16 cellular contexts compared by ENCODE assay signal in the genomic region with DNA sequence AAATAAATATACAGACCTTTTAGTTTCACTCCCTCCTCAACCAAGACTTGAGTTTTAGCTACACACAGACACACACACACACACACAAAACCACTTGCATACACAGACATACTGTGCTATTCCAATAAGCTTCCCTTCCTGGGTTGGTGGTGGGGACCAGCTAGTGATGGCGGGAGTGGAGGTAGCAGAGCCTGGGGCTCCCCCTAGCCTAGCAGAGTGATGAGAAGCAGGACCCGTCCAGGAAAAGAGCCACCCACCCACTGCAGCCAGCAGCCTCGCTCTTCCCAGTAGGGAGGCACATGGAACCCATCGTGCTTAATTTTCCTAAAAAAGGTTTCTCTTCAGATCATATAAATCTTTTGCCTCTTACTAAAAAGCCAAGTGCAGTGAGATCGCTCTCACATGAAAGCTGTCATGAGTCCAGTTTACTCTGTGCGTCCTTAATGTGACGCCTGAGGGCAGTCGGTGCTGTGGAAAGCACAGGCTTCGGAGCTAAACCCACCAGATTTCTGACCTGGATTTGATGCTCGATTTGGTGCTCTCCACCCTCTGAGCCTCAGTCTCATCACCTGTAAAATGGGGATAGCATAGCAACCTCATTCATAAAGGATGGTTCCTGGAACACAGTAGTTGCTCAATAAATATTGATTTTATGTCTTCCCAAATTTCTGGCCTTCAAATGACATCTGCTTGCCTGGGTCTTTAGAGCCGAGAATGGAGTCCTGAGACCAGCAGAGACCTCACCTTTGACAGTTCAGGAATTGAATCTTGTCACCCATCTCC.
DNase-seq lines count a peak whose midpoint lies in the region; ATAC-seq and TF ChIP-seq lines count a peak whose summit lies in the region.
"Had no signal": no experiment of that assay in that cellular context is flagged by ENCODE, and none has a peak within 500 bp of the region (broad histone marks: within the 10 kb centered on the region; RNA-seq: fewer than 3 reads in every experiment).

No MANE protein-coding gene starts in this region.

- H3K27me3 ChIP-seq in endodermal cell (ENCODE audit: control insufficient read depth, insufficient read depth, low read length, poor library complexity, severe bottlenecking) = no peaks in the 10 kb centered on the region
- H3K27me3 ChIP-seq: pancreas, spleen, upper lobe of right lung had no signal

- ATAC-seq in stimulated activated naive B cell treated with anti-CD40 and anti-IgM and Interleukin-4, amounts not matched to agents 10 μg/mL and 1 μg/mL and 100 μg/mL, for 72 hours (replicated peaks) = peak in 1 of 2 donors; percentile 41
- ATAC-seq: activated T-helper 17 cell treated with anti-CD3 and anti-CD28 coated beads, Interleukin-2, amount 50 U/mL, for 72 hours; pancreas; upper lobe of right lung had no signal

- H3K4me1 Mint-ChIP-seq in activated naive CD4-positive, alpha-beta T cell treated with anti-CD3 and anti-CD28 coated beads, Interleukin-2, amount 50 U/mL, for 24 hours = no peaks in the 10 kb centered on the region
- H3K4me1 Mint-ChIP-seq in endodermal cell = no peaks in the 10 kb centered on the region
- H3K4me1 Mint-ChIP-seq in stimulated activated naive B cell treated with anti-CD40 and anti-IgM and Interleukin-4, amounts not matched to agents 10 μg/mL and 1 μg/mL and 100 μg/mL, for 72 hours = peaks cover 10 to 16% of the 10 kb centered on the region in 2 donors

- H3K27ac Mint-ChIP-seq in activated naive CD4-positive, alpha-beta T cell treated with anti-CD3 and anti-CD28 coated beads, Interleukin-2, amount 50 U/mL, for 24 hours = peak overlapping the region; percentile 65
- no peak overlapping the region for H3K27ac Mint-ChIP-seq in endodermal cell
- peak overlapping the region; percentile 37 for H3K27ac Mint-ChIP-seq in stimulated activated naive B cell treated with anti-CD40 and anti-IgM and Interleukin-4, amounts not matched to agents 10 μg/mL and 1 μg/mL and 100 μg/mL, for 72 hours
- H3K27ac Mint-ChIP-seq: activated T-helper 17 cell treated with anti-CD3 and anti-CD28 coated beads, Interleukin-2, amount 50 U/mL, for 72 hours had no signal

- H3K27ac ChIP-seq in RWPE1 (peak overlapping the region; percentile 97), endodermal cell (ENCODE audit: low read depth, low read length) (no peak overlapping the region)
- H3K27ac ChIP-seq: pancreas, spleen, upper lobe of right lung had no signal

- CTCF ChIA-PET in RWPE1 (lab: Yijun Ruan, JAX) = no interaction called here

- DNase-seq in activated naive CD4-positive, alpha-beta T cell treated with Interleukin-2 at 50 U/mL for 16 hours = no peak
- DNase-seq in RWPE1 (ENCODE audit: low spot score) (no peak), endodermal cell (peak; percentile 62), germinal center (ENCODE audit: low spot score) (no peak)
- no peak for DNase-seq in stimulated activated naive B cell treated with anti-CD40 and anti-IgM and Interleukin-4, amounts not matched to agents 10 μg/mL and 1 μg/mL and 100 μg/mL, for 72 hours
- no peak for DNase-seq in activated effector memory CD4-positive, alpha-beta T cell treated with anti-CD3 and anti-CD28 coated beads, Interleukin-2, amount 50 U/mL, for 16 hours
- DNase-seq in activated CD4-positive, CD25-positive, alpha-beta regulatory T cell (lab: John Stamatoyannopoulos, UW) = no peak
- DNase-seq: Kasumi-1; midbrain; NCI-H146; pancreas; spleen; stimulated activated naive CD4-positive, alpha-beta T cell treated with Interleukin-2 at 50 U/mL for 16 hours; upper lobe of right lung had no signal

- H3K9me3 ChIP-seq in endodermal cell (ENCODE audit: control insufficient read depth, low read length) = no peaks in the 10 kb centered on the region
- H3K9me3 ChIP-seq: pancreas, spleen, upper lobe of right lung had no signal

- POLR2A ChIA-PET in RWPE1 (lab: Yijun Ruan, JAX; ENCODE audit: low non-redundant PET) = no interaction called here

- no peak for TF ChIP-seq CTCF in RWPE1 (conservative IDR thresholded peaks at IDR 0.05; ENCODE audit: low read depth)
- TF ChIP-seq CTCF in endodermal cell (conservative IDR thresholded peaks at IDR 0.05) = peak; percentile 34

- no peaks in the 10 kb centered on the region for H3K36me3 Mint-ChIP-seq in activated naive CD4-positive, alpha-beta T cell treated with anti-CD3 and anti-CD28 coated beads, Interleukin-2, amount 50 U/mL, for 24 hours
- no peaks in the 10 kb centered on the region for H3K36me3 Mint-ChIP-seq in endodermal cell (ENCODE audit: low read depth)
- H3K36me3 Mint-ChIP-seq in stimulated activated naive B cell treated with anti-CD40 and anti-IgM and Interleukin-4, amounts not matched to agents 10 μg/mL and 1 μg/mL and 100 μg/mL, for 72 hours = no peaks in the 10 kb centered on the region

- no peak overlapping the region for H3K9ac ChIP-seq in endodermal cell (ENCODE audit: extremely low read depth, low read length, poor library complexity, severe bottlenecking)

- H3K4me1 ChIP-seq in endodermal cell (ENCODE audit: control insufficient read depth, insufficient read depth, low read length) = no peaks in the 10 kb centered on the region
- H3K4me1 ChIP-seq: pancreas had no signal

- H3K9me3 Mint-ChIP-seq in activated naive CD4-positive, alpha-beta T cell treated with anti-CD3 and anti-CD28 coated beads, Interleukin-2, amount 50 U/mL, for 24 hours = no peaks in the 10 kb centered on the region
- H3K9me3 Mint-ChIP-seq in endodermal cell = no peaks in the 10 kb centered on the region
- no peaks in the 10 kb centered on the region for H3K9me3 Mint-ChIP-seq in stimulated activated naive B cell treated with anti-CD40 and anti-IgM and Interleukin-4, amounts not matched to agents 10 μg/mL and 1 μg/mL and 100 μg/mL, for 72 hours
- H3K9me3 Mint-ChIP-seq: activated T-helper 17 cell treated with anti-CD3 and anti-CD28 coated beads, Interleukin-2, amount 50 U/mL, for 72 hours had no signal

- no peak overlapping the region for H3K4me3 Mint-ChIP-seq in activated naive CD4-positive, alpha-beta T cell treated with anti-CD3 and anti-CD28 coated beads, Interleukin-2, amount 50 U/mL, for 24 hours
- H3K4me3 Mint-ChIP-seq in endodermal cell = no peak overlapping the region
- no peak overlapping the region for H3K4me3 Mint-ChIP-seq in stimulated activated naive B cell treated with anti-CD40 and anti-IgM and Interleukin-4, amounts not matched to agents 10 μg/mL and 1 μg/mL and 100 μg/mL, for 72 hours

- no peaks in the 10 kb centered on the region for H3K36me3 ChIP-seq in endodermal cell (ENCODE audit: control insufficient read depth, insufficient read depth, low read length)
- H3K36me3 ChIP-seq: pancreas, spleen, upper lobe of right lung had no signal

- H3K27me3 Mint-ChIP-seq in activated naive CD4-positive, alpha-beta T cell treated with anti-CD3 and anti-CD28 coated beads, Interleukin-2, amount 50 U/mL, for 24 hours = no peaks in the 10 kb centered on the region
- H3K27me3 Mint-ChIP-seq in endodermal cell (ENCODE audit: insufficient read depth) = no peaks in the 10 kb centered on the region
- H3K27me3 Mint-ChIP-seq in stimulated activated naive B cell treated with anti-CD40 and anti-IgM and Interleukin-4, amounts not matched to agents 10 μg/mL and 1 μg/mL and 100 μg/mL, for 72 hours = no peaks in the 10 kb centered on the region
- H3K27me3 Mint-ChIP-seq: activated T-helper 17 cell treated with anti-CD3 and anti-CD28 coated beads, Interleukin-2, amount 50 U/mL, for 72 hours had no signal

- 94 to 96% methylated on average over 9 to 11 of the region's 11 CpGs for WGBS in endodermal cell (ENCODE audit: insufficient coverage in 1 of 2, insufficient read length in 1 of 2), 2 experiments

- no peak overlapping the region for H3K4me3 ChIP-seq in endodermal cell (ENCODE audit: low read length)
- H3K4me3 ChIP-seq: pancreas, spleen, upper lobe of right lung had no signal
